ENCODE assay signal across 34 cellular contexts in genomic region chr17:21233581-21234337, GRCh38. TPM values are rescaled to one million over a fixed set of nuclear protein-coding genes. Genes with fewer than 3 reads are reported as not detected.
DNase-seq lines count a peak whose midpoint lies in the region; ATAC-seq and TF ChIP-seq lines count a peak whose summit lies in the region.
"Had no signal": no experiment of that assay in that cellular context is flagged by ENCODE, and none has a peak within 500 bp of the region (broad histone marks: within the 10 kb centered on the region; RNA-seq: fewer than 3 reads in every experiment).

No MANE protein-coding gene starts in this region.

- WGBS in gastroesophageal sphincter (ENCODE audit: low coverage in 1 of 2), 2 donors: 46 to 63% methylated on average over 4 to 7 of the region's 7 CpGs
- WGBS in neuronal stem cell (ENCODE audit: extremely low coverage in 2 of 2, insufficient read length in 2 of 2, insufficient replicate concordance in 1 of 2), 2 donors: no CpG with 5 or more reads among the region's 7 CpGs

- peaks cover 2% of the 10 kb centered on the region for H3K79me1 ChIP-seq in neuronal stem cell (ENCODE audit: low read depth, low read length)

- no peak overlapping the region for H3K14ac ChIP-seq in neuronal stem cell (ENCODE audit: low read length)

- no peak overlapping the region for H2BK12ac ChIP-seq in neuronal stem cell (ENCODE audit: low read length)

- peak overlapping the region; percentile 39 for H3K9ac ChIP-seq in neuronal stem cell (ENCODE audit: low read depth, low read length, poor library complexity)

- intact Hi-C loops in ascending aorta (cut with DNase I): no loop called here

- no peak overlapping the region for H3K4ac ChIP-seq in neuronal stem cell (ENCODE audit: low read length)

- no peak overlapping the region for H3K18ac ChIP-seq in neuronal stem cell (ENCODE audit: low read length)

- H3K4me1 ChIP-seq in gastroesophageal sphincter: no peaks in the 10 kb centered on the region
- H3K4me1 ChIP-seq in neuronal stem cell (ENCODE audit: control insufficient read depth in 2 of 2, insufficient read depth in 1 of 2, low read depth in 1 of 2, low read length in 2 of 2): no peaks in the 10 kb centered on the region
- H3K4me1 ChIP-seq in ascending aorta: no peaks in the 10 kb centered on the region
- H3K4me1 ChIP-seq: colonic mucosa, upper lobe of right lung had no signal

- no peak overlapping the region for H4K8ac ChIP-seq in neuronal stem cell (ENCODE audit: low read depth, low read length)

- no peak overlapping the region for H3K4me3 ChIP-seq in gastroesophageal sphincter
- no peak overlapping the region for H3K4me3 ChIP-seq in neuronal stem cell (ENCODE audit: low read length in 2 of 2)
- no peak overlapping the region for H3K4me3 ChIP-seq in ascending aorta
- H3K4me3 ChIP-seq: cardiac muscle cell, colonic mucosa, GM23338, lung, PC-9, upper lobe of right lung had no signal

- no peak for TF ChIP-seq EP300 in gastroesophageal sphincter (IDR thresholded peaks at IDR 0.05)

- peaks cover 0 to 8% (median 0%) of the 10 kb centered on the region in 3 donors for H3K9me3 ChIP-seq in gastroesophageal sphincter
- peaks cover 1 to 4% of the 10 kb centered on the region in 2 donors for H3K9me3 ChIP-seq in neuronal stem cell (replicated peaks in 1 of 2; ENCODE audit: control insufficient read depth in 2 of 2, insufficient read depth in 1 of 2, low read depth in 1 of 2, low read length in 2 of 2)
- no peaks in the 10 kb centered on the region for H3K9me3 ChIP-seq in ascending aorta
- H3K9me3 ChIP-seq: colonic mucosa, upper lobe of right lung had no signal

- H2AK5ac ChIP-seq in neuronal stem cell (ENCODE audit: low read depth, low read length): no peak overlapping the region

- H3K23ac ChIP-seq in neuronal stem cell (ENCODE audit: low read depth, low read length, poor library complexity): no peak overlapping the region

- H3K27me3 ChIP-seq in gastroesophageal sphincter: no peaks in the 10 kb centered on the region
- H3K27me3 ChIP-seq in neuronal stem cell (ENCODE audit: control insufficient read depth in 3 of 3, insufficient read depth in 3 of 3, low read depth in 1 of 3, low read length in 3 of 3): no peaks in the 10 kb centered on the region
- H3K27me3 ChIP-seq in ascending aorta: no peaks in the 10 kb centered on the region
- H3K27me3 ChIP-seq: cardiac muscle cell, colonic mucosa, upper lobe of right lung had no signal

- no peaks in the 10 kb centered on the region for H3K36me3 ChIP-seq in gastroesophageal sphincter
- H3K36me3 ChIP-seq in neuronal stem cell (replicated peaks in 1 of 2; ENCODE audit: control insufficient read depth in 2 of 2, insufficient read depth in 2 of 2, low read length in 2 of 2): no peaks in the 10 kb centered on the region
- H3K36me3 ChIP-seq in ascending aorta: no peaks in the 10 kb centered on the region
- H3K36me3 ChIP-seq: cardiac muscle cell, colonic mucosa, upper lobe of right lung had no signal

- H3K27ac ChIP-seq in gastroesophageal sphincter (no peak overlapping the region), neuronal stem cell (replicated peaks; ENCODE audit: low read length) (no peak overlapping the region), ascending aorta (no peak overlapping the region)
- H3K27ac ChIP-seq: cardiac muscle cell, colonic mucosa, HL-60, PC-9, upper lobe of right lung, VCaP had no signal

- H4K91ac ChIP-seq in neuronal stem cell (ENCODE audit: low read depth, low read length, poor library complexity): no peak overlapping the region

- ATAC-seq in gastroesophageal sphincter: peak; percentile 81
- ATAC-seq in GM19397 (IDR thresholded peaks at IDR 0.05; ENCODE audit: unreplicated experiment): no peak
- ATAC-seq: activated CD8-positive, alpha-beta T cell treated with anti-CD3 and anti-CD28 coated beads, Interleukin-2, amount 10 ng/mL, durations not matched to agents 7 days and 5 days; activated naive CD4-positive, alpha-beta T cell treated with anti-CD3 and anti-CD28 coated beads, Interleukin-2, amount 50 U/mL, for 72 hours; GM23338; natural killer cell treated with Interleukin-12 subunit alpha and Interleukin-12 subunit beta and Interleukin-15 and Interleukin-18, amount 100 ng/mL, for 72 hours; stimulated activated memory B cell treated with anti-CD40 and anti-IgM and Interleukin-4, amounts not matched to agents 10 μg/mL and 1 μg/mL and 100 μg/mL, for 72 hours; upper lobe of right lung had no signal

- H2BK15ac ChIP-seq in neuronal stem cell (ENCODE audit: low read length): no peak overlapping the region

- H2BK5ac ChIP-seq in neuronal stem cell (ENCODE audit: low read length): no peak overlapping the region

- no peak overlapping the region for H3K4me2 ChIP-seq in neuronal stem cell (ENCODE audit: insufficient read depth, low read length, poor library complexity, severe bottlenecking)
- H3K4me2 ChIP-seq: GM23338, PC-9 had no signal

- TF ChIP-seq CTCF in gastroesophageal sphincter (IDR thresholded peaks at IDR 0.05): no peak
- no peak for TF ChIP-seq CTCF in ascending aorta (IDR thresholded peaks at IDR 0.05)

- peak; percentile 39 for DNase-seq in ELR (ENCODE audit: low read depth)
- DNase-seq in RKO (ENCODE audit: low spot score): peak; percentile 30
- no peak for DNase-seq in neuronal stem cell (ENCODE audit: low spot score)
- no peak for DNase-seq in NCI-H1694 (lab: John Stamatoyannopoulos, UW)
- no peak for DNase-seq in dedifferentiated amniotic fluid mesenchymal stem cell (ENCODE audit: extremely low spot score)
- no peak for DNase-seq in ascending aorta (ENCODE audit: low spot score in 2 of 2)
- DNase-seq: activated CD4-positive, alpha-beta T cell treated with anti-CD3 and anti-CD28 coated beads for 4 hours; activated CD8-positive, alpha-beta T cell treated with anti-CD3 and anti-CD28 coated beads, Interleukin-2, amount 10 ng/mL, durations not matched to agents 7 days and 5 days; anterior cingulate cortex; Calu3; colonic mucosa; DMS79; effector CD8-positive, alpha-beta T cell; GF-D8; Kasumi-1; kidney; NCI-H1417; NCI-H2081; NCI-H2227 treated with DMSO at 0.1 percent for 48 hours; NCI-H526 treated with DMSO at 0.1 percent for 48 hours; PC-9; stimulated activated CD4-positive, alpha-beta T cell treated with anti-CD3 and anti-CD28 coated beads, Interleukin-15, amount 100 ng/mL, for 24 hours; T-helper 9 cell; upper lobe of right lung had no signal

- no peak overlapping the region for H2AFZ ChIP-seq in neuronal stem cell (ENCODE audit: low read length)
- H2AFZ ChIP-seq: GM23338, PC-9 had no signal

- H2BK120ac ChIP-seq in neuronal stem cell (ENCODE audit: low read depth, low read length): no peak overlapping the region

- no peak for TF ChIP-seq POLR2A in gastroesophageal sphincter (IDR thresholded peaks at IDR 0.05)

RNA-seq across cellular contexts. Expression of gene NATD1, which starts 19.5 kb away (rescaled TPM):
- total RNA-seq in gastroesophageal sphincter: 10 to 100 TPM in 3 of 4 donors, 1 to 10 TPM in 1; 8.9 to 22.2 (median 15.4) TPM
- 8.8 TPM for polyA plus RNA-seq in neuronal stem cell (2013, experiment 1 of 2)
- polyA plus RNA-seq in neuronal stem cell (2013, experiment 2 of 2): 8.8 TPM
- total RNA-seq in ascending aorta: 13.4 TPM

RNA-seq across cellular contexts. Expression of gene TMEM11, which starts 19.8 kb away (rescaled TPM):
- total RNA-seq in gastroesophageal sphincter (10 to 100 TPM; 14.8 to 24.5 (median 22.1) TPM), ascending aorta (25.7 TPM)
- polyA plus RNA-seq in neuronal stem cell (2013, experiment 1 of 2): 27.7 TPM
- polyA plus RNA-seq in neuronal stem cell (2013, experiment 2 of 2): 27.5 TPM

RNA-seq across cellular contexts. Expression of gene MAP2K3, which starts 50.8 kb away (rescaled TPM):
- total RNA-seq in gastroesophageal sphincter (10 to 100 TPM; 18.3 to 46.2 (median 35.2) TPM), ascending aorta (294 TPM)
- polyA plus RNA-seq in neuronal stem cell (2013, experiment 1 of 2): 10.2 TPM
- 10.8 TPM for polyA plus RNA-seq in neuronal stem cell (2013, experiment 2 of 2)

Comparison
In these comparisons a context has a peak if more than half of its experiments do, and no peak if none do; other contexts are left out.
1. DNase-seq: peak in ELR (single experiment) and RKO (single experiment); none in neuronal stem cell (single experiment), NCI-H1694 (single experiment), dedifferentiated amniotic fluid mesenchymal stem cell (single experiment) and ascending aorta (0 of 2).